8 cellular contexts compared by ENCODE assay signal in the genomic region with DNA sequence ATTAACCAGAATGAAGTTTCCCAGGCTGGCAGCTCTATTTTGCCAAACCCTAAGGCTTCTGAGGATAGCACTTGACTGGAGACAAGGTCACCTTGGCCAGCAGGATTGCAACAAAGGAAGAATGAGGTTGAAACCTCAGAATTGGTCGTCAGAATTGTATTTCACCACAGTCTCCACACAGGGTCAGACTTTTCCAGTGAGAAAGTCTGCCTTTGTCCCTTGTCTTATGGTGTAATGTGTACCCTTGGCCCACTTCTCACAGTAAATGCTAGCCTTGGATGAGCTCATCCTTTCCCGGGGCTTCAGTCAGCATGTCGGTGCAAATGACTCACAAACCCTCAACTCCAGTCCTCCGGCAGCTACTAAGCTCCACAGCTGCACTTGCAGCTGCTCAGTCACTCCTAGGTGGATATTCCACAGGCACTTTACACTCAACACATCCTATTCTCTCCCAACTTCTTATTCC. TPM values are rescaled to one million over a fixed set of nuclear protein-coding genes. Genes with fewer than 3 reads are reported as not detected.
A peak's percentile ranks its signal among the peaks of the same experiment; 100 is the strongest.
DNase-seq lines count a peak whose midpoint lies in the region; ATAC-seq, FAIRE-seq and TF ChIP-seq lines count a peak whose summit lies in the region.

No MANE protein-coding gene starts in this region.

- ATAC-seq in HG03108 (IDR thresholded peaks at IDR 0.05; ENCODE audit: unreplicated experiment) = no peak
- no peak for ATAC-seq in T-cell (replicated peaks in 1 of 4)

- peaks cover 3 to 5% (median 5%) of the 10 kb centered on the region in 3 donors for H3K36me3 ChIP-seq in skeletal muscle tissue (ENCODE audit: control insufficient read depth in 3 of 3, insufficient read depth in 3 of 3, low read length in 3 of 3)

- H3K27ac Mint-ChIP-seq in T-cell = no peak overlapping the region

- no peak overlapping the region for H3K4me3 Mint-ChIP-seq in T-cell

- POLR2A ChIA-PET in T-cell (lab: Charles Lee) = interaction anchor here in 1 of 2 donors (0.7 kb wide), 1 partner anchor 640 kb away, joined by 3 read pairs; no protein-coding TSS in a partner anchor

- no peaks in the 10 kb centered on the region for H3K27me3 ChIP-seq in skeletal muscle tissue (ENCODE audit: control insufficient read depth in 3 of 3, insufficient read depth in 3 of 3, low read length in 3 of 3)

- no peaks in the 10 kb centered on the region for H3K9me3 ChIP-seq in skeletal muscle tissue (ENCODE audit: control insufficient read depth in 3 of 3, low read length in 3 of 3)

- H3K9me3 Mint-ChIP-seq in T-cell = no peaks in the 10 kb centered on the region

- H3K4me3 ChIP-seq in skeletal muscle tissue (ENCODE audit: low read length in 3 of 3) = no peak overlapping the region

- peak; percentile 96 for DNase-seq in GM04503 (ENCODE audit: low read depth)
- DNase-seq in MV-4-11 (lab: John Stamatoyannopoulos, UW) = peak; percentile 92
- peak in 43 of 58 donors; percentile 6 to 80 (median 34) for DNase-seq in anterior cingulate cortex (lab: John Stamatoyannopoulos, UW)
- DNase-seq in hypothalamus (lab: John Stamatoyannopoulos, UW) = peak in 31 of 51 donors; percentile 4 to 85 (median 44)
- no peak for DNase-seq in D721Med (ENCODE audit: insufficient read length, low spot score)
- DNase-seq in T-cell = no peak

- no peaks in the 10 kb centered on the region for H3K27me3 Mint-ChIP-seq in T-cell

- CTCF ChIA-PET in T-cell (lab: Charles Lee) = interaction anchor here (0.6 to 0.9 kb wide), 2 partner anchors 8 to 10 kb away, joined by 3 to 4 read pairs; no protein-coding TSS in a partner anchor

- FAIRE-seq in D721Med (lab: Jason Lieb, UNC) = no peak

- H3K27ac ChIP-seq in skeletal muscle tissue (ENCODE audit: low read depth, low read length) = peak overlapping the region; percentile 34

- H3K4me1 Mint-ChIP-seq in T-cell = no peaks in the 10 kb centered on the region

- H3K9ac ChIP-seq in skeletal muscle tissue (ENCODE audit: low read depth in 1 of 3, low read length in 3 of 3) = no peak overlapping the region

- peaks cover 10 to 11% (median 11%) of the 10 kb centered on the region in 3 donors for H3K4me1 ChIP-seq in skeletal muscle tissue (ENCODE audit: control insufficient read depth in 3 of 3, insufficient read depth in 3 of 3, low read length in 3 of 3)

- H3K36me3 Mint-ChIP-seq in T-cell = peaks cover 34% of the 10 kb centered on the region

- TF ChIP-seq CTCF in D721Med (IDR thresholded peaks at IDR 0.05; ENCODE audit: insufficient read depth, missing control alignments) = no peak

RNA-seq across cellular contexts. Expression of a gene that starts 19.7 kb away (rescaled TPM):
- total RNA-seq in skeletal muscle tissue = 71.5 TPM
- 100 to 1,000 TPM in 1 of 5 donors, 10 to 100 TPM in 4; 68.0 to 112 (median 92.0) TPM for total RNA-seq in T-cell

Comparison
In these comparisons a context has a peak if more than half of its experiments do, and no peak if none do; other contexts are left out.
1. DNase-seq: peak in GM04503 (single experiment), MV-4-11 (single experiment), anterior cingulate cortex (43 of 58) and hypothalamus (31 of 51); none in D721Med (single experiment) and T-cell (0 of 34).